9 cellular contexts compared by ENCODE assay signal in genomic region chr9:122122903-122123632, GRCh38. TPM values are rescaled to one million over a fixed set of nuclear protein-coding genes. Genes with fewer than 3 reads are reported as not detected.
A peak's percentile ranks its signal among the peaks of the same experiment; 100 is the strongest.
DNase-seq lines count a peak whose midpoint lies in the region; ATAC-seq and TF ChIP-seq lines count a peak whose summit lies in the region.
"Had no signal": no experiment of that assay in that cellular context is flagged by ENCODE, and none has a peak within 500 bp of the region (broad histone marks: within the 10 kb centered on the region; RNA-seq: fewer than 3 reads in every experiment).

No MANE protein-coding gene starts in this region.

- no peaks in the 10 kb centered on the region for H3F3A ChIP-seq in smooth muscle cell (ENCODE audit: low read depth)

- peak; percentile 82 for DNase-seq in NCI-H82 (lab: John Stamatoyannopoulos, UW)
- DNase-seq in NCI-H82 treated with DMSO at 0.1 percent for 48 hours (lab: John Stamatoyannopoulos, UW; ENCODE audit: unreplicated experiment), result no peak
- peak; percentile 33 for DNase-seq in MG63
- DNase-seq in T-helper 2 cell, result peak; percentile 30 to 64 (median 53)
- DNase-seq in anterior cingulate cortex (lab: John Stamatoyannopoulos, UW), result peak in 47 of 58 donors; percentile 23 to 83 (median 52)
- DNase-seq in hepatic stellate cell (ENCODE audit: low spot score), result peak; percentile 90
- DNase-seq in smooth muscle cell (lab: John Stamatoyannopoulos, UW; ENCODE audit: unreplicated experiment), result peak; percentile 21

- no peaks in the 10 kb centered on the region for H3K27me3 ChIP-seq in MG63
- H3K27me3 ChIP-seq in smooth muscle cell (ENCODE audit: low read depth), result peaks cover 5% of the 10 kb centered on the region

- H3K36me3 ChIP-seq in MG63 (no peaks in the 10 kb centered on the region), smooth muscle cell (ENCODE audit: low read depth) (no peaks in the 10 kb centered on the region)

- no peaks in the 10 kb centered on the region for H3K9me3 ChIP-seq in MG63
- no peaks in the 10 kb centered on the region for H3K9me3 ChIP-seq in smooth muscle cell (replicated peaks; ENCODE audit: low read depth)

- H3K9ac ChIP-seq in smooth muscle cell (ENCODE audit: low read depth), result no peak overlapping the region

- H3K4me1 ChIP-seq in smooth muscle cell (ENCODE audit: low read depth), result peaks cover 11% of the 10 kb centered on the region

- 35% methylated on average over 13 of the region's 13 CpGs for WGBS in smooth muscle cell (ENCODE audit: low lambda C conversion rate)

- no peaks in the 10 kb centered on the region for H3K79me2 ChIP-seq in smooth muscle cell (ENCODE audit: low read depth)

- ATAC-seq in GM21786 (IDR thresholded peaks at IDR 0.05; ENCODE audit: unreplicated experiment), result no peak

- no peak overlapping the region for H3K4me3 ChIP-seq in MG63
- H3K4me3 ChIP-seq in smooth muscle cell, result no peak overlapping the region

- peak; percentile 94 for TF ChIP-seq CTCF in smooth muscle cell (IDR thresholded peaks at IDR 0.05; ENCODE audit: borderline replicate concordance, insufficient read depth, poor library complexity, severe bottlenecking)

- no peaks in the 10 kb centered on the region for H4K20me1 ChIP-seq in smooth muscle cell (ENCODE audit: low read depth)

- H2AFZ ChIP-seq in smooth muscle cell (ENCODE audit: low read depth), result no peak overlapping the region

- no peak overlapping the region for H3K4me2 ChIP-seq in smooth muscle cell

- H3K27ac ChIP-seq in smooth muscle cell (ENCODE audit: low read depth), result no peak overlapping the region

RNA-seq across cellular contexts. Expression of gene TTLL11, which starts 30.0 kb away (rescaled TPM):
- total RNA-seq in MG63 (2014; rRNA removed; shearing (Covaris generic); ENCODE audit: low replicate concordance), result 3.2 and 4.0 TPM in 2 replicates
- 2.6 and 3.4 TPM in 2 replicates for total RNA-seq in smooth muscle cell
- 3.7 and 4.4 TPM in 2 replicates for polyA plus RNA-seq in smooth muscle cell

RNA-seq across cellular contexts. Expression of gene NDUFA8, which starts 36.5 kb away (rescaled TPM):
- total RNA-seq in MG63 (2014; rRNA removed; shearing (Covaris generic); ENCODE audit: low replicate concordance), result 44.8 and 68.0 TPM in 2 replicates
- 28.5 and 47.5 TPM in 2 replicates for total RNA-seq in smooth muscle cell
- 126 and 128 TPM in 2 replicates for polyA plus RNA-seq in smooth muscle cell

RNA-seq across cellular contexts. Expression of gene MORN5, which starts 36.6 kb away (rescaled TPM):
- total RNA-seq in MG63 (2014; rRNA removed; shearing (Covaris generic); ENCODE audit: low replicate concordance), result not detected in 2 replicates
- not detected in 2 replicates for total RNA-seq in smooth muscle cell
- polyA plus RNA-seq in smooth muscle cell, result not detected in 2 replicates
- total RNA-seq: mononuclear cell had no signal
